In the genomic region with DNA sequence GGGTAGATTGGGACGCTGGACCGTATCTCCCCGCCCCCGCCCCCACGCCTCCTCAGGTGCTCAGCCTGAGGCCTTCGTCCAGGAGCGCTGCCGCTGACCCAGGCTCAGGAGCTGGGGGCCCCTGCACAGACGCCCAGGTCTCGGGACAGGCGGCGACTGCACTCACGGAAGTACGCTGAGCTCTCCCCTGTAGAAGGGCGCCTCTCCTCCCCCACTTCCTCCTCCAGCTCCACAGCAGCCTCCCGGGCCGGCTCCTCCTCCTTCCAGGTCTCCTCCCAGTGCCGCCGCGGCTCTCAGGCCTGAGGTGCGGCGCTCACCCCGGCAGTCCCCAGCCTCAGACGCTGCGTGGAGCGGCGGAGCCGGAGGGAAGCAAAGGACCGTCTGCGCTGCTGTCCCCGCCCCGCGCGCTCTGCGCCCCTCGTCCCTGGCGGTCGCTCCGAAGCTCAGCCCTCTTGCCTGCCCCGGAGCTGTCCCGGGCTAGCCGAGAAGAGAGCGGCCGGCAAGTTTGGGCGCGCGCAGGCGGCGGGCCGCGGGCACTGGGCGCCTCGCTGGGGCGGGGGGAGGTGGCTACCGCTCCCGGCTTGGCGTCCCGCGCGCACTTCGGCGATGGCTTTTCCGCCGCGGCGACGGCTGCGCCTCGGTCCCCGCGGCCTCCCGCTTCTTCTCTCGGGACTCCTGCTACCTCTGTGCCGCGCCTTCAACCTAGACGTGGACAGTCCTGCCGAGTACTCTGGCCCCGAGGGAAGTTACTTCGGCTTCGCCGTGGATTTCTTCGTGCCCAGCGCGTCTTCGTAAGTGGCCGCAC, we compare ENCODE assay signal across 8 cellular contexts. TPM values are rescaled to one million over a fixed set of nuclear protein-coding genes. Genes with fewer than 3 reads are reported as not detected.
A peak's percentile ranks its signal among the peaks of the same experiment; 100 is the strongest.
DNase-seq lines count a peak whose midpoint lies in the region; ATAC-seq lines count a peak whose summit lies in the region.

A gene (plus strand): TSS at position 324 of the 805 bp plus-strand sequence. CDS start 283 bp downstream, at position 607.

- ATAC-seq in GM19324 (IDR thresholded peaks at IDR 0.05; ENCODE audit: low FRiP score, unreplicated experiment) (peak; percentile 98), HG03460 (IDR thresholded peaks at IDR 0.05; ENCODE audit: unreplicated experiment) (peak; percentile 95)

- DNase-seq in CD1c-positive myeloid dendritic cell (ENCODE audit: extremely low spot score) (peak; percentile 94), NCI-H748 treated with DMSO at 0.1 percent for 48 hours (lab: John Stamatoyannopoulos, UW) (peak; percentile 88), lung microvascular endothelial cell (ENCODE audit: low read depth in 2 of 2) (peak; percentile 88 to 94)
- DNase-seq in activated CD8-positive, alpha-beta memory T cell treated with anti-CD3 and anti-CD28 coated beads for 1 hour (ENCODE audit: extremely low read depth in 1 of 2, low read depth in 1 of 2), result peak; percentile 60 to 61
- peak; percentile 60 for DNase-seq in effector CD8-positive, alpha-beta T cell (lab: John Stamatoyannopoulos, UW)
- DNase-seq in stimulated activated CD4-positive, alpha-beta T cell treated with anti-CD3 and anti-CD28 coated beads, TNF-alpha, amount 100 ng/mL, for 4 hours (ENCODE audit: low read depth in 3 of 3), result peak; percentile 60 to 73 (median 67)

RNA-seq across cellular contexts. Expression of the gene that starts here (rescaled TPM):
- 138 and 189 TPM in 2 replicates for total RNA-seq in lung microvascular endothelial cell

Comparison
In these comparisons a context has a peak if more than half of its experiments do, and no peak if none do; other contexts are left out.
1. Peak in every context shown above with its lines: DNase-seq and ATAC-seq.